10 cellular contexts compared by ENCODE assay signal in genomic region chr17:50868594-50868993, GRCh38. TPM values are rescaled to one million over a fixed set of nuclear protein-coding genes. Genes with fewer than 3 reads are reported as not detected.
DNase-seq lines count a peak whose midpoint lies in the region; ATAC-seq, FAIRE-seq and TF ChIP-seq lines count a peak whose summit lies in the region.
"Had no signal": no experiment of that assay in that cellular context is flagged by ENCODE, and none has a peak within 500 bp of the region (broad histone marks: within the 10 kb centered on the region; RNA-seq: fewer than 3 reads in every experiment).

No MANE protein-coding gene starts in this region.

- 8 to 14% methylated on average over 1 of the region's 1 CpG for WGBS in pancreas, 2 donors
- no CpG with 5 or more reads among the region's 1 CpG for WGBS in neuronal stem cell (ENCODE audit: extremely low coverage in 2 of 2, insufficient read length in 2 of 2, insufficient replicate concordance in 1 of 2), 2 donors

- H3K4ac ChIP-seq in neuronal stem cell (ENCODE audit: low read length): no peak overlapping the region

- H2BK12ac ChIP-seq in neuronal stem cell (ENCODE audit: low read length): no peak overlapping the region

- H3K4me3 ChIP-seq in RWPE2 (ENCODE audit: severe bottlenecking) (peak overlapping the region; percentile 95), epithelial cell of proximal tubule (ENCODE audit: low read depth, low read length) (peak overlapping the region; percentile 84), pancreas (peak overlapping the region in 3 of 4 donors; percentile 65 to 98 (median 87)), neuronal stem cell (ENCODE audit: low read length in 2 of 2) (peak overlapping the region in 1 of 2 donors; percentile 60)

- no peak overlapping the region for H2AK5ac ChIP-seq in neuronal stem cell (ENCODE audit: low read depth, low read length)

- ATAC-seq in RWPE2 (ENCODE audit: low read depth) (no peak), pancreas (no peak), GM18858 (IDR thresholded peaks at IDR 0.05; ENCODE audit: unreplicated experiment) (no peak), HG03460 (IDR thresholded peaks at IDR 0.05; ENCODE audit: unreplicated experiment) (no peak)

- no peak overlapping the region for H2BK120ac ChIP-seq in neuronal stem cell (ENCODE audit: low read depth, low read length)

- no peak overlapping the region for H3K23ac ChIP-seq in neuronal stem cell (ENCODE audit: low read depth, low read length, poor library complexity)

- no peak for DNase-seq in RWPE2 (ENCODE audit: low spot score)
- DNase-seq in epithelial cell of proximal tubule (ENCODE audit: low read depth): no peak
- no peak for DNase-seq in pancreas
- no peak for DNase-seq in activated CD4-positive, CD25-positive, alpha-beta regulatory T cell treated with anti-CD3 and anti-CD28 coated beads, Interleukin-2, amount 50 U/mL, for 72 hours
- no peak for DNase-seq in neuronal stem cell (ENCODE audit: low spot score)
- DNase-seq: NCI-H187; stimulated activated CD4-positive, alpha-beta T cell treated with anti-CD3 and anti-CD28 coated beads, Interleukin-2, amount 100 ng/mL, for 24 hours had no signal

- no peak overlapping the region for H3K18ac ChIP-seq in neuronal stem cell (ENCODE audit: low read length)

- intact Hi-C loops in pancreas (cut with DNase I): loop anchor here in 2 of 3 donors (5.0 to 10.0 kb wide), 2 partner anchors 34 to 46 kb away; no protein-coding TSS in a partner anchor

- H3K27me3 ChIP-seq in RWPE2 (ENCODE audit: insufficient read depth, poor library complexity, severe bottlenecking) (no peaks in the 10 kb centered on the region), pancreas (no peaks in the 10 kb centered on the region), neuronal stem cell (ENCODE audit: control insufficient read depth in 3 of 3, insufficient read depth in 3 of 3, low read depth in 1 of 3, low read length in 3 of 3) (no peaks in the 10 kb centered on the region)

- no peak overlapping the region for H4K8ac ChIP-seq in neuronal stem cell (ENCODE audit: low read depth, low read length)

- H3K79me1 ChIP-seq in neuronal stem cell (ENCODE audit: low read depth, low read length): peaks cover 5% of the 10 kb centered on the region

- H3K14ac ChIP-seq in neuronal stem cell (ENCODE audit: low read length): no peak overlapping the region

- no peaks in the 10 kb centered on the region for H3K9me3 ChIP-seq in ES-I3 (ENCODE audit: control insufficient read depth, insufficient read depth, low read length)
- H3K9me3 ChIP-seq in RWPE2 (ENCODE audit: severe bottlenecking): no peaks in the 10 kb centered on the region
- no peaks in the 10 kb centered on the region for H3K9me3 ChIP-seq in pancreas
- H3K9me3 ChIP-seq in neuronal stem cell (replicated peaks in 1 of 2; ENCODE audit: control insufficient read depth in 2 of 2, insufficient read depth in 1 of 2, low read depth in 1 of 2, low read length in 2 of 2): no peaks in the 10 kb centered on the region

- no peak overlapping the region for H4K91ac ChIP-seq in neuronal stem cell (ENCODE audit: low read depth, low read length, poor library complexity)

- H3K9ac ChIP-seq in ES-I3 (ENCODE audit: low read depth, low read length) (peak overlapping the region; percentile 94), neuronal stem cell (ENCODE audit: low read depth, low read length, poor library complexity) (no peak overlapping the region)

- H2BK15ac ChIP-seq in neuronal stem cell (ENCODE audit: low read length): no peak overlapping the region

- FAIRE-seq in pancreas (lab: Jason Lieb, UNC): no peak

- H3K36me3 ChIP-seq in ES-I3 (ENCODE audit: insufficient read depth, low read length) (no peaks in the 10 kb centered on the region), RWPE2 (ENCODE audit: low read depth) (peaks cover 16% of the 10 kb centered on the region), pancreas (peaks cover 0 to 2% (median 0%) of the 10 kb centered on the region in 3 donors), neuronal stem cell (replicated peaks in 1 of 2; ENCODE audit: control insufficient read depth in 2 of 2, insufficient read depth in 2 of 2, low read length in 2 of 2) (peaks cover under 1 to 6% of the 10 kb centered on the region in 2 donors)

- TF ChIP-seq CTCF in RWPE2 (IDR thresholded peaks at IDR 0.05; ENCODE audit: poor library complexity, severe bottlenecking) (no peak), epithelial cell of proximal tubule (conservative IDR thresholded peaks at IDR 0.05; ENCODE audit: low read depth, low read length) (no peak), pancreas (IDR thresholded peaks at IDR 0.05) (no peak)

- H3K4me2 ChIP-seq in neuronal stem cell (ENCODE audit: insufficient read depth, low read length, poor library complexity, severe bottlenecking): no peak overlapping the region

- no peak overlapping the region for H2AFZ ChIP-seq in neuronal stem cell (ENCODE audit: low read length)

- H3K4me1 ChIP-seq in ES-I3 (ENCODE audit: insufficient read depth, low read length): 0 out of 2 replicates have a peak, but pooled peaks cover 2% of the 10 kb centered on the region
- peaks cover 22% of the 10 kb centered on the region for H3K4me1 ChIP-seq in RWPE2 (ENCODE audit: insufficient read depth, poor library complexity, severe bottlenecking)
- peaks cover 10 to 37% (median 24%) of the 10 kb centered on the region in 3 donors for H3K4me1 ChIP-seq in pancreas
- H3K4me1 ChIP-seq in neuronal stem cell (ENCODE audit: control insufficient read depth in 2 of 2, insufficient read depth in 1 of 2, low read depth in 1 of 2, low read length in 2 of 2): peaks cover under 1 to 6% of the 10 kb centered on the region in 2 donors

- H3K27ac ChIP-seq in RWPE2 (ENCODE audit: poor library complexity, severe bottlenecking): peak overlapping the region; percentile 98
- H3K27ac ChIP-seq in pancreas: peak overlapping the region; percentile 99 to 100 (median 100)
- no peak overlapping the region for H3K27ac ChIP-seq in neuronal stem cell (replicated peaks; ENCODE audit: low read length)

- H2BK5ac ChIP-seq in neuronal stem cell (ENCODE audit: low read length): no peak overlapping the region

RNA-seq across cellular contexts. Expression of gene TOB1, which starts 2.4 kb away (rescaled TPM):
- total RNA-seq in epithelial cell of proximal tubule (4.4 and 4.6 TPM in 2 replicates), pancreas (100 to 1,000 TPM in 3 of 6 donors, 10 to 100 TPM in 3; 65.9 to 157 (median 99.0) TPM)
- polyA plus RNA-seq in pancreas: 10 to 100 TPM; 33.1 to 45.8 TPM
- polyA plus RNA-seq in neuronal stem cell (2013, experiment 1 of 2): 44.9 TPM
- 45.0 TPM for polyA plus RNA-seq in neuronal stem cell (2013, experiment 2 of 2)

RNA-seq across cellular contexts. Expression of gene WFIKKN2, which starts 33.2 kb away (rescaled TPM):
- not detected in 2 replicates for total RNA-seq in epithelial cell of proximal tubule
- total RNA-seq in pancreas: under 1 TPM; 0.09 to 0.19 (median 0.13) TPM
- under 1 TPM; 0.15 to 0.45 TPM for polyA plus RNA-seq in pancreas
- 0.03 TPM for polyA plus RNA-seq in neuronal stem cell (2013, experiment 1 of 2)
- 0.01 TPM for polyA plus RNA-seq in neuronal stem cell (2013, experiment 2 of 2)

Comparison
In these comparisons a context has a peak if more than half of its experiments do, and no peak if none do; other contexts are left out.
1. RNA of gene TOB1, which starts 2.4 kb away (total RNA-seq): 65.9 to 157 TPM in pancreas; 4.4 to 4.6 TPM in epithelial cell of proximal tubule; every median in the first group is over 10 times any median in the second.